ENCODE assay signal across 9 cellular contexts in the genomic region with DNA sequence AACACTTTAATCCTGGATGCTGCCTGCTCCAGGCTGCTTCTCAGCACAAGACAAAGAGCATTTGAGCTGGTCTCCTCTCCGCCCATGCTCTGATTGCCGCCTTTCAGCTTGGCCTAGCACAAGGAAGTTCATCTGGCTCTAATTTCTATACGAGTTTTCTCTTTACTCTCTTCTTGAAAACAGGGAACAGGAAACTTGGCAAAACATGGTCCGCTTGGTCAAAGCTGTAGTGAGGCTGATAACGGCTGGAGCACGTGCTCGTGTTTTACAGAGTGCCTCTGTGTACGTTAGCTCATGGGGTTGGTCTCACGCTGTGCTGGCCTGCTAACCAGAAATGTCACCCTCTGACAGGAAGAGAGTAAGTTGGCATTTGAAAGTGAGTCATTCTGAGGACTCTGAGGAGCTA. TPM values are rescaled to one million over a fixed set of nuclear protein-coding genes. Genes with fewer than 3 reads are reported as not detected.
DNase-seq lines count a peak whose midpoint lies in the region; ATAC-seq and TF ChIP-seq lines count a peak whose summit lies in the region.
"Had no signal": no experiment of that assay in that cellular context is flagged by ENCODE, and none has a peak within 500 bp of the region (broad histone marks: within the 10 kb centered on the region; RNA-seq: fewer than 3 reads in every experiment).

No MANE protein-coding gene starts in this region.

- intact Hi-C loops in activated T-helper 1 cell treated with anti-CD3 and anti-CD28 coated beads, Interleukin-12 subunit alpha, Interleukin-12 subunit beta, Interleukin-2, Interleukin-4 antibody, amounts not matched to agents 30 ng/mL and 10 ng/mL and 1 ng/mL, durations not matched to agents 14 hours and 24 hours and 36 hours (cut with micrococcal nuclease), result no loop called here

- H3K9me3 Mint-ChIP-seq in brain, result no peaks in the 10 kb centered on the region
- no peaks in the 10 kb centered on the region for H3K9me3 Mint-ChIP-seq in stimulated activated memory B cell treated with anti-CD40 and anti-IgM and Interleukin-4, amounts not matched to agents 10 μg/mL and 1 μg/mL and 100 μg/mL, for 72 hours
- no peaks in the 10 kb centered on the region for H3K9me3 Mint-ChIP-seq in effector memory CD8-positive, alpha-beta T cell
- H3K9me3 Mint-ChIP-seq in activated T-helper 1 cell treated with anti-CD3 and anti-CD28 coated beads, Interleukin-12 subunit alpha, Interleukin-12 subunit beta, Interleukin-2, Interleukin-4 antibody, amounts not matched to agents 30 ng/mL and 10 ng/mL and 1 ng/mL, durations not matched to agents 14 hours and 24 hours and 36 hours, result no peaks in the 10 kb centered on the region

- peaks cover 45% of the 10 kb centered on the region for H3K36me3 Mint-ChIP-seq in brain
- H3K36me3 Mint-ChIP-seq in stimulated activated memory B cell treated with anti-CD40 and anti-IgM and Interleukin-4, amounts not matched to agents 10 μg/mL and 1 μg/mL and 100 μg/mL, for 72 hours, result peaks cover 63% of the 10 kb centered on the region
- peaks cover 10% of the 10 kb centered on the region for H3K36me3 Mint-ChIP-seq in effector memory CD8-positive, alpha-beta T cell (ENCODE audit: insufficient read depth)
- peaks cover 36% of the 10 kb centered on the region for H3K36me3 Mint-ChIP-seq in activated T-helper 1 cell treated with anti-CD3 and anti-CD28 coated beads, Interleukin-12 subunit alpha, Interleukin-12 subunit beta, Interleukin-2, Interleukin-4 antibody, amounts not matched to agents 30 ng/mL and 10 ng/mL and 1 ng/mL, durations not matched to agents 14 hours and 24 hours and 36 hours (ENCODE audit: low read depth)

- H3K4me3 ChIP-seq in effector memory CD4-positive, alpha-beta T cell (ENCODE audit: insufficient read depth, low read depth, low read length, poor library complexity, severe bottlenecking), result no peak overlapping the region

- DNase-seq in HEK293T (ENCODE audit: extremely low spot score) (no peak), iPS-NIHi7 (ENCODE audit: extremely low spot score) (peak; percentile 66), NCI-H1105 treated with DMSO at 0.1 percent for 48 hours (lab: John Stamatoyannopoulos, UW) (no peak)
- no peak for DNase-seq in effector memory CD8-positive, alpha-beta T cell
- no peak for DNase-seq in activated T-helper 1 cell treated with anti-CD3 and anti-CD28 coated beads, Interleukin-12 subunit alpha, Interleukin-12 subunit beta, Interleukin-2, Interleukin-4 antibody, amounts not matched to agents 30 ng/mL and 10 ng/mL and 1 ng/mL, durations not matched to agents 14 hours and 24 hours and 36 hours (ENCODE audit: low spot score)
- no peak for DNase-seq in effector memory CD4-positive, alpha-beta T cell
- DNase-seq: MM.1S had no signal

- H3K27ac ChIP-seq in effector memory CD4-positive, alpha-beta T cell (ENCODE audit: insufficient read depth, low read length, poor library complexity, severe bottlenecking), result no peak overlapping the region

- peak overlapping the region in 3 of 5 experiments; percentile 42 to 63 (median 58) for H3K27ac Mint-ChIP-seq in brain
- H3K27ac Mint-ChIP-seq in stimulated activated memory B cell treated with anti-CD40 and anti-IgM and Interleukin-4, amounts not matched to agents 10 μg/mL and 1 μg/mL and 100 μg/mL, for 72 hours, result no peak overlapping the region
- peak overlapping the region in 1 of 2 donors; percentile 30 for H3K27ac Mint-ChIP-seq in effector memory CD8-positive, alpha-beta T cell
- H3K27ac Mint-ChIP-seq in activated T-helper 1 cell treated with anti-CD3 and anti-CD28 coated beads, Interleukin-12 subunit alpha, Interleukin-12 subunit beta, Interleukin-2, Interleukin-4 antibody, amounts not matched to agents 30 ng/mL and 10 ng/mL and 1 ng/mL, durations not matched to agents 14 hours and 24 hours and 36 hours, result no peak overlapping the region

- no peaks in the 10 kb centered on the region for H3K27me3 Mint-ChIP-seq in brain
- no peaks in the 10 kb centered on the region for H3K27me3 Mint-ChIP-seq in stimulated activated memory B cell treated with anti-CD40 and anti-IgM and Interleukin-4, amounts not matched to agents 10 μg/mL and 1 μg/mL and 100 μg/mL, for 72 hours
- H3K27me3 Mint-ChIP-seq in effector memory CD8-positive, alpha-beta T cell, result no peaks in the 10 kb centered on the region
- no peaks in the 10 kb centered on the region for H3K27me3 Mint-ChIP-seq in activated T-helper 1 cell treated with anti-CD3 and anti-CD28 coated beads, Interleukin-12 subunit alpha, Interleukin-12 subunit beta, Interleukin-2, Interleukin-4 antibody, amounts not matched to agents 30 ng/mL and 10 ng/mL and 1 ng/mL, durations not matched to agents 14 hours and 24 hours and 36 hours (ENCODE audit: insufficient read depth)

- no peaks in the 10 kb centered on the region for H3K27me3 ChIP-seq in effector memory CD4-positive, alpha-beta T cell (replicated peaks; ENCODE audit: control insufficient read depth, insufficient read depth, low read length, poor library complexity, severe bottlenecking)

- peaks cover 6% of the 10 kb centered on the region for H3K36me3 ChIP-seq in effector memory CD4-positive, alpha-beta T cell (ENCODE audit: control insufficient read depth, insufficient read depth, low read length)

- CTCF ChIA-PET in HEK293T (lab: Yijun Ruan, JAX), result interaction anchor here (0.8 kb wide), 1 partner anchor 14 kb away, joined by 6 read pairs; no protein-coding TSS in a partner anchor

- no peaks in the 10 kb centered on the region for H3K4me1 ChIP-seq in effector memory CD4-positive, alpha-beta T cell (ENCODE audit: control insufficient read depth, insufficient read depth, low read length, poor library complexity, severe bottlenecking)

- H3K4me3 Mint-ChIP-seq in brain, result no peak overlapping the region
- H3K4me3 Mint-ChIP-seq in stimulated activated memory B cell treated with anti-CD40 and anti-IgM and Interleukin-4, amounts not matched to agents 10 μg/mL and 1 μg/mL and 100 μg/mL, for 72 hours, result no peak overlapping the region
- H3K4me3 Mint-ChIP-seq in effector memory CD8-positive, alpha-beta T cell, result no peak overlapping the region
- no peak overlapping the region for H3K4me3 Mint-ChIP-seq in activated T-helper 1 cell treated with anti-CD3 and anti-CD28 coated beads, Interleukin-12 subunit alpha, Interleukin-12 subunit beta, Interleukin-2, Interleukin-4 antibody, amounts not matched to agents 30 ng/mL and 10 ng/mL and 1 ng/mL, durations not matched to agents 14 hours and 24 hours and 36 hours

- H3K9me3 ChIP-seq in effector memory CD4-positive, alpha-beta T cell (ENCODE audit: control insufficient read depth, low read length), result no peaks in the 10 kb centered on the region

- POLR2A ChIA-PET in HEK293T (lab: Yijun Ruan, JAX), result no interaction called here

- no peak for TF ChIP-seq CTCF in brain (conservative IDR thresholded peaks at IDR 0.05)

- peak; percentile 36 for ATAC-seq in stimulated activated memory B cell treated with anti-CD40 and anti-IgM and Interleukin-4, amounts not matched to agents 10 μg/mL and 1 μg/mL and 100 μg/mL, for 72 hours
- ATAC-seq in effector memory CD8-positive, alpha-beta T cell (replicated peaks), result no peak

- H3K4me1 Mint-ChIP-seq in brain, result peaks cover 23% of the 10 kb centered on the region
- H3K4me1 Mint-ChIP-seq in stimulated activated memory B cell treated with anti-CD40 and anti-IgM and Interleukin-4, amounts not matched to agents 10 μg/mL and 1 μg/mL and 100 μg/mL, for 72 hours, result peaks cover 15% of the 10 kb centered on the region
- H3K4me1 Mint-ChIP-seq in effector memory CD8-positive, alpha-beta T cell (ENCODE audit: low read depth in 2 of 2), result peaks cover 5 to 7% of the 10 kb centered on the region in 2 donors
- H3K4me1 Mint-ChIP-seq in activated T-helper 1 cell treated with anti-CD3 and anti-CD28 coated beads, Interleukin-12 subunit alpha, Interleukin-12 subunit beta, Interleukin-2, Interleukin-4 antibody, amounts not matched to agents 30 ng/mL and 10 ng/mL and 1 ng/mL, durations not matched to agents 14 hours and 24 hours and 36 hours (ENCODE audit: low read depth), result peaks cover 35% of the 10 kb centered on the region

TF ChIP-seq in HEK293T, 16 proteins besides CTCF, POLR2A, EP300 and RAD21:
- TF ChIP-seq TARDBP (IDR thresholded peaks at IDR 0.05) (no peak), L3MBTL2 (conservative IDR thresholded peaks at IDR 0.05) (peak; percentile 25; the same call in 1 of the 2 replicates), SUZ12 (IDR thresholded peaks at IDR 0.05) (no peak), HDGF (IDR thresholded peaks at IDR 0.05; ENCODE audit: borderline replicate concordance) (no peak)

RNA-seq across cellular contexts. Expression of a gene that starts 19.2 kb away (rescaled TPM):
- 1.1 TPM for polyA plus RNA-seq in brain (ENCODE audit: insufficient read depth, low read depth, low replicate concordance)
- not detected in 2 replicates for total RNA-seq in activated T-helper 1 cell treated with anti-CD3 and anti-CD28 coated beads, Interleukin-12 subunit alpha, Interleukin-12 subunit beta, Interleukin-2, Interleukin-4 antibody, amounts not matched to agents 30 ng/mL and 10 ng/mL and 1 ng/mL, durations not matched to agents 14 hours and 24 hours and 36 hours

RNA-seq across cellular contexts. Expression of a gene that starts 40.6 kb away (rescaled TPM):
- 2.1 TPM for polyA plus RNA-seq in brain (ENCODE audit: insufficient read depth, low read depth, low replicate concordance)
- 16.4 and 17.7 TPM in 2 replicates for total RNA-seq in activated T-helper 1 cell treated with anti-CD3 and anti-CD28 coated beads, Interleukin-12 subunit alpha, Interleukin-12 subunit beta, Interleukin-2, Interleukin-4 antibody, amounts not matched to agents 30 ng/mL and 10 ng/mL and 1 ng/mL, durations not matched to agents 14 hours and 24 hours and 36 hours

Comparison
In these comparisons a context has a peak if more than half of its experiments do, and no peak if none do; other contexts are left out.
1. H3K27ac Mint-ChIP-seq: peak in brain (3 of 5); none in stimulated activated memory B cell treated with anti-CD40 and anti-IgM and Interleukin-4, amounts not matched to agents 10 μg/mL and 1 μg/mL and 100 μg/mL, for 72 hours (single experiment) and activated T-helper 1 cell treated with anti-CD3 and anti-CD28 coated beads, Interleukin-12 subunit alpha, Interleukin-12 subunit beta, Interleukin-2, Interleukin-4 antibody, amounts not matched to agents 30 ng/mL and 10 ng/mL and 1 ng/mL, durations not matched to agents 14 hours and 24 hours and 36 hours (single experiment).